In the genomic region with DNA sequence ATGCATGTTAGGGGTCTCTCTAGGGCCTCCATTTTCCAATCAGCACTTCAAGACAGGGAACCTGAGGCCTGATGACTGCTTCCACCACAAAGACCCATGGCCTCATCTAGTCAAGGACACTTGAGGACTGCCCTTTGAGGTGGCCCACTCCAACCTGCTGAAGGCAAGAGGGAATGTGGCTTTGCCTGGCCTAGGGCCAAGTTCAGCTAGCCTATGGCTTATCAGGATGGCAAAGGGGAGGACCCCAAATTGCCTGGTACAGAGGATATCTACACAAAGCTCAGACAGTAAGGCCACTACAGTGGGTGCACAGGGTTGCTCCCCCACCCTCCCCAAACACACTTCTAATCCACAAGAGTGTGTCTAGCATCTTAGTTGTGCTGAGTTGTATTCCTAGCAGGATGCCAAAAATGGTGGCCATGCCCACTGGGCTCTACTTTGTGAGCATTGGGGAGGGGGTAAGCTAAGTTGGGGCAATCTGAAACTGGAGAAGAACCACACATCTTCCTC, we compare ENCODE assay signal across 14 cellular contexts.
"Had no signal": no experiment of that assay in that cellular context is flagged by ENCODE, and none has a peak within 500 bp of the region (broad histone marks: within the 10 kb centered on the region; RNA-seq: fewer than 3 reads in every experiment).

No MANE protein-coding gene starts in this region.

- ATAC-seq: effector memory CD8-positive, alpha-beta T cell; right cardiac atrium had no signal

- H3K27me3 Mint-ChIP-seq: effector memory CD8-positive, alpha-beta T cell; progenitor cell of endocrine pancreas had no signal

- DNase-seq: activated CD4-positive, alpha-beta T cell treated with anti-CD3 and anti-CD28 coated beads, Interleukin-2, amount 50 U/mL, for 1 hour; aorta; dermis blood vessel endothelial cell; effector memory CD8-positive, alpha-beta T cell; foreskin melanocyte; occipital lobe; right cardiac atrium; small intestine; SW 1271 had no signal

- H3K9me3 Mint-ChIP-seq: effector memory CD8-positive, alpha-beta T cell; nephron; T-helper 2 cell treated with Interferon-gamma antibody and Interleukin-4, amounts not matched to agents 5 μg/mL and 100 μg/mL, for 36 hours had no signal

- H3K27ac Mint-ChIP-seq: nephron; progenitor cell of endocrine pancreas; T-helper 2 cell treated with Interferon-gamma antibody and Interleukin-4, amounts not matched to agents 5 μg/mL and 100 μg/mL, for 36 hours had no signal

- H3K4me3 Mint-ChIP-seq: effector memory CD8-positive, alpha-beta T cell; nephron; T-helper 2 cell treated with Interferon-gamma antibody and Interleukin-4, amounts not matched to agents 5 μg/mL and 100 μg/mL, for 36 hours had no signal

- H3K9me3 ChIP-seq: breast epithelium, thoracic aorta had no signal
